Comparison of ENCODE assay signal across 19 cellular contexts in the genomic region with DNA sequence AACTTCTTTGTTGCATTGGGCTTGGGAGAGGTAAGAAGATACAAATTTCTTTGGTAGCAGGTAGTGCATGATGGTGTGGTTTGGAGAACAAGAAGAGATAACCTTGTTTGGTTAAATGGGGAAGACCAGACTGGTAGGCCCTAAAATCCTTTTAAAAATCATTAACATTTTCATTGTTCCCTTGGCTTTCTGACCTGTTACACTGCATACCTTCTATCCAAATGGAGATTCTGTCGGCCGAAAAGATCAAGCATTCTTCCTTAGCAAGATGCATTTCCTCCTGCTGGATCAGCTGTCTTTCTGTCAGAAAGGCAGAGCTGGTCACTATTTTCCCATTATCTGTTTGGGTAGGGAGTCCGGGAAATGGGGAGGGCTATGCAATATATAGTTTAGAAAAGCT. TPM values are rescaled to one million over a fixed set of nuclear protein-coding genes. Genes with fewer than 3 reads are reported as not detected.
DNase-seq lines count a peak whose midpoint lies in the region; ATAC-seq and TF ChIP-seq lines count a peak whose summit lies in the region.
"Had no signal": no experiment of that assay in that cellular context is flagged by ENCODE, and none has a peak within 500 bp of the region (broad histone marks: within the 10 kb centered on the region; RNA-seq: fewer than 3 reads in every experiment).

No MANE protein-coding gene starts in this region.

- intact Hi-C loops in left ventricle myocardium inferior (cut with micrococcal nuclease), result no loop called here
- intact Hi-C loops in Right ventricle myocardium inferior (cut with DNase I), result no loop called here
- intact Hi-C loops in activated T-helper 2 cell treated with anti-CD3 and anti-CD28 coated beads, Interferon-gamma antibody, Interleukin-2, Interleukin-4, amounts not matched to agents 10 μg/mL and 5 μg/mL and 100 μg/mL, durations not matched to agents 14 hours and 24 hours and 36 hours (cut with micrococcal nuclease), result loop anchor here (1.0 to 5.0 kb wide), 2 partner anchors 13 to 1222 kb away; no protein-coding TSS in a partner anchor

- H3K36me3 ChIP-seq in left ventricle myocardium inferior, result no peaks in the 10 kb centered on the region
- H3K36me3 ChIP-seq: right atrium auricular region, WERI-Rb-1 had no signal

- H3K9me3 ChIP-seq in left ventricle myocardium inferior (replicated peaks), result peaks cover 3% of the 10 kb centered on the region

- no peak for ATAC-seq in Right ventricle myocardium inferior
- no peak for ATAC-seq in GM18517 (IDR thresholded peaks at IDR 0.05; ENCODE audit: unreplicated experiment)
- ATAC-seq: CD8-positive, alpha-beta T cell; T-helper 17 cell had no signal

- H3K36me3 Mint-ChIP-seq in activated T-helper 2 cell treated with anti-CD3 and anti-CD28 coated beads, Interferon-gamma antibody, Interleukin-2, Interleukin-4, amounts not matched to agents 10 μg/mL and 5 μg/mL and 100 μg/mL, durations not matched to agents 14 hours and 24 hours and 36 hours (ENCODE audit: low read depth), result no peaks in the 10 kb centered on the region
- H3K36me3 Mint-ChIP-seq in mesothelial cell of epicardium, result peaks cover 31% of the 10 kb centered on the region

- H3K9me3 Mint-ChIP-seq in activated T-helper 2 cell treated with anti-CD3 and anti-CD28 coated beads, Interferon-gamma antibody, Interleukin-2, Interleukin-4, amounts not matched to agents 10 μg/mL and 5 μg/mL and 100 μg/mL, durations not matched to agents 14 hours and 24 hours and 36 hours, result peaks cover 24% of the 10 kb centered on the region
- peaks cover 8% of the 10 kb centered on the region for H3K9me3 Mint-ChIP-seq in mesothelial cell of epicardium
- H3K9me3 Mint-ChIP-seq: CD8-positive, alpha-beta T cell; IgD-negative memory B cell had no signal

- H3K4me1 ChIP-seq in left ventricle myocardium inferior, result peaks cover 4% of the 10 kb centered on the region

- peak overlapping the region; percentile 33 for H3K27ac ChIP-seq in left ventricle myocardium inferior (replicated peaks)
- H3K27ac ChIP-seq: right atrium auricular region, WERI-Rb-1 had no signal

- peak overlapping the region; percentile 87 for H3K27ac Mint-ChIP-seq in activated T-helper 2 cell treated with anti-CD3 and anti-CD28 coated beads, Interferon-gamma antibody, Interleukin-2, Interleukin-4, amounts not matched to agents 10 μg/mL and 5 μg/mL and 100 μg/mL, durations not matched to agents 14 hours and 24 hours and 36 hours
- H3K27ac Mint-ChIP-seq in mesothelial cell of epicardium, result no peak overlapping the region
- H3K27ac Mint-ChIP-seq: CD8-positive, alpha-beta T cell; IgD-negative memory B cell; T-helper 17 cell had no signal

- H3K4me3 Mint-ChIP-seq in activated T-helper 2 cell treated with anti-CD3 and anti-CD28 coated beads, Interferon-gamma antibody, Interleukin-2, Interleukin-4, amounts not matched to agents 10 μg/mL and 5 μg/mL and 100 μg/mL, durations not matched to agents 14 hours and 24 hours and 36 hours (ENCODE audit: low read depth), result peak overlapping the region; percentile 6
- no peak overlapping the region for H3K4me3 Mint-ChIP-seq in mesothelial cell of epicardium
- H3K4me3 Mint-ChIP-seq: CD8-positive, alpha-beta T cell; IgD-negative memory B cell; T-helper 17 cell had no signal

- H3K4me3 ChIP-seq in left ventricle myocardium inferior, result no peak overlapping the region
- H3K4me3 ChIP-seq: right atrium auricular region had no signal

- TF ChIP-seq CTCF in left ventricle myocardium inferior (IDR thresholded peaks at IDR 0.05; ENCODE audit: borderline replicate concordance) (no peak), mesothelial cell of epicardium (IDR thresholded peaks at IDR 0.05; ENCODE audit: unreplicated experiment) (no peak)

- H3K27me3 Mint-ChIP-seq in activated T-helper 2 cell treated with anti-CD3 and anti-CD28 coated beads, Interferon-gamma antibody, Interleukin-2, Interleukin-4, amounts not matched to agents 10 μg/mL and 5 μg/mL and 100 μg/mL, durations not matched to agents 14 hours and 24 hours and 36 hours (ENCODE audit: low read depth), result no peaks in the 10 kb centered on the region
- H3K27me3 Mint-ChIP-seq in mesothelial cell of epicardium (ENCODE audit: low read depth), result no peaks in the 10 kb centered on the region
- H3K27me3 Mint-ChIP-seq: IgD-negative memory B cell, T-helper 17 cell had no signal

- DNase-seq in left ventricle myocardium inferior, result no peak
- DNase-seq in Right ventricle myocardium inferior (ENCODE audit: missing footprints), result no peak
- DNase-seq in activated T-helper 2 cell treated with anti-CD3 and anti-CD28 coated beads, Interferon-gamma antibody, Interleukin-2, Interleukin-4, amounts not matched to agents 10 μg/mL and 5 μg/mL and 100 μg/mL, durations not matched to agents 14 hours and 24 hours and 36 hours (ENCODE audit: low spot score), result no peak
- DNase-seq in iPS DF 4.7 (ENCODE audit: extremely low read depth, low spot score), result peak; percentile 94
- DNase-seq in NCI-H2029 (lab: John Stamatoyannopoulos, UW), result no peak
- no peak for DNase-seq in 8988T
- DNase-seq in mesothelial cell of epicardium (ENCODE audit: low spot score in 2 of 2, unreplicated experiment in 2 of 2), result no peak
- DNase-seq: activated naive CD4-positive, alpha-beta T cell; CD8-positive, alpha-beta T cell; erythroblast; kidney; NCI-H1930; NCI-H510A; SHP77; T-helper 17 cell; WERI-Rb-1 had no signal

- peaks cover 49% of the 10 kb centered on the region for H3K4me1 Mint-ChIP-seq in activated T-helper 2 cell treated with anti-CD3 and anti-CD28 coated beads, Interferon-gamma antibody, Interleukin-2, Interleukin-4, amounts not matched to agents 10 μg/mL and 5 μg/mL and 100 μg/mL, durations not matched to agents 14 hours and 24 hours and 36 hours (ENCODE audit: low read depth)
- H3K4me1 Mint-ChIP-seq in mesothelial cell of epicardium, result peaks cover 9% of the 10 kb centered on the region

- H3K27me3 ChIP-seq in left ventricle myocardium inferior (ENCODE audit: low read depth), result no peaks in the 10 kb centered on the region
- H3K27me3 ChIP-seq: right atrium auricular region had no signal

RNA-seq across cellular contexts. Expression of a gene that starts 33.7 kb away (rescaled TPM):
- total RNA-seq in left ventricle myocardium inferior (37.8 TPM), Right ventricle myocardium inferior (28.4 TPM), mesothelial cell of epicardium (31.1 to 35.1 TPM (median 35.0 TPM) in 3 replicates)
- total RNA-seq in activated T-helper 2 cell treated with anti-CD3 and anti-CD28 coated beads, Interferon-gamma antibody, Interleukin-2, Interleukin-4, amounts not matched to agents 10 μg/mL and 5 μg/mL and 100 μg/mL, durations not matched to agents 14 hours and 24 hours and 36 hours, result 144 and 147 TPM in 2 replicates
